In the genomic region with DNA sequence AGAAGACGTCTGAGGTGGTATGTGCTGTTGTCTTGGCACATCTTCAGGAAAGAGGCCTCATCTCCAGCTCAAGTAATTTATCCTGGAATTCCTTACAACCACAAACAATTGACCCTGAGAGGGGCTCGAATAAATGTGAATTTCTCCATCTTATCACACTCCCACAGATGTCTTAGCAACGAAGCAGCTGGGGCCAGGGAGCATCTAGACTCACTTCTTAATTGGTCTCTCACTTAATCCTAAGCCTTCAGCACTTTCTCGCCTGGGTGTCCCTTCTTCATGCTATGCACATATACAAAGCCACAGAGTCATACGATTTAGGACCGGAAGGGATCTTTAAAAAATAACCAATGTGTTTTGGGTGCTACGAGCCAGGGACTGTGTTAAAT, we compare ENCODE assay signal across 36 cellular contexts. TPM values are rescaled to one million over a fixed set of nuclear protein-coding genes. Genes with fewer than 3 reads are reported as not detected.
"Had no signal": no experiment of that assay in that cellular context is flagged by ENCODE, and none has a peak within 500 bp of the region (broad histone marks: within the 10 kb centered on the region; RNA-seq: fewer than 3 reads in every experiment).

No MANE protein-coding gene starts in this region.

- H3K36me3 ChIP-seq: adrenal gland, ascending aorta, breast epithelium, cardiac muscle cell, colonic mucosa, esophagus squamous epithelium had no signal

- ATAC-seq: activated CD4-positive, alpha-beta T cell treated with anti-CD3 and anti-CD28 coated beads for 36 hours; activated CD8-positive, alpha-beta memory T cell treated with anti-CD3 and anti-CD28 coated beads, Interleukin-2, amount 10 ng/mL, durations not matched to agents 7 days and 5 days; activated CD8-positive, alpha-beta T cell treated with anti-CD3 and anti-CD28 coated beads, Interleukin-2, amount 10 ng/mL, durations not matched to agents 7 days and 5 days; activated naive CD8-positive, alpha-beta T cell treated with anti-CD3 and anti-CD28 coated beads, Interleukin-2, amount 50 U/mL, for 24 hours had no signal

- H3K9me3 ChIP-seq: adrenal gland, ascending aorta, colonic mucosa had no signal

- H3K27me3 ChIP-seq: ascending aorta, cardiac muscle cell, colonic mucosa had no signal

- FAIRE-seq: endometrium, endothelial cell of umbilical vein, frontal cortex had no signal

- H3K4me3 ChIP-seq: adrenal gland, ascending aorta, breast epithelium, cardiac muscle cell, colonic mucosa, esophagus squamous epithelium had no signal

- H3K27ac ChIP-seq: adrenal gland, ascending aorta, breast epithelium, cardiac muscle cell, colonic mucosa, epithelial cell of prostate, esophagus squamous epithelium had no signal

- H3K4me1 ChIP-seq: adrenal gland, breast epithelium had no signal

- DNase-seq: activated CD4-positive, alpha-beta memory T cell treated with anti-CD3 and anti-CD28 coated beads for 36 hours; activated CD4-positive, alpha-beta T cell treated with anti-CD3 and anti-CD28 coated beads for 36 hours; activated CD4-positive, alpha-beta T cell treated with anti-CD3 and anti-CD28 coated beads, Interleukin-2, amount 10 ng/mL, durations not matched to agents 24 days and 14 days; activated CD4-positive, CD25-positive, alpha-beta regulatory T cell; activated CD4-positive, CD25-positive, alpha-beta regulatory T cell treated with anti-CD3 and anti-CD28 coated beads, Interleukin-2, amount 50 U/mL, for 72 hours; activated CD8-positive, alpha-beta memory T cell treated with anti-CD3 and anti-CD28 coated beads, Interleukin-2, amount 10 ng/mL, durations not matched to agents 7 days and 5 days; activated CD8-positive, alpha-beta memory T cell treated with anti-CD3 and anti-CD28 coated beads, Interleukin-2, amount 50 U/mL, for 4 hours; activated CD8-positive, alpha-beta T cell treated with anti-CD3 and anti-CD28 coated beads, Interleukin-2, amount 10 ng/mL, durations not matched to agents 7 days and 5 days; activated effector memory CD4-positive, alpha-beta T cell treated with anti-CD3 and anti-CD28 coated beads, Interleukin-2, amount 50 U/mL, for 16 hours; activated naive CD4-positive, alpha-beta T cell treated with anti-CD3 and anti-CD28 coated beads for 36 hours; activated naive CD8-positive, alpha-beta T cell treated with anti-CD3 and anti-CD28 coated beads for 36 hours; activated naive CD8-positive, alpha-beta T cell treated with anti-CD3 and anti-CD28 coated beads, Interleukin-2, amount 50 U/mL, for 24 hours; activated T-cell treated with anti-CD3 and anti-CD28 coated beads, Interleukin-2, amount 50 U/mL, for 1 hour; activated T-cell treated with anti-CD3 and anti-CD28 coated beads, Interleukin-2, amount 50 U/mL, for 48 hours; adrenal gland; central memory CD4-positive, alpha-beta T cell; cerebellar nuclear complex; colonic mucosa; effector CD8-positive, alpha-beta T cell; esophagus squamous epithelium; glutamatergic neuron; T-helper 2 cell had no signal

RNA-seq across cellular contexts. Expression of gene PCK1, which starts 27.1 kb away (rescaled TPM):
- total RNA-seq: activated CD4-positive, alpha-beta memory T cell treated with anti-CD3 and anti-CD28 coated beads for 36 hours; activated CD4-positive, alpha-beta T cell treated with anti-CD3 and anti-CD28 coated beads for 36 hours; activated CD4-positive, alpha-beta T cell treated with anti-CD3 and anti-CD28 coated beads, Interleukin-2, amount 10 ng/mL, durations not matched to agents 24 days and 14 days; activated CD8-positive, alpha-beta memory T cell treated with anti-CD3 and anti-CD28 coated beads for 36 hours; activated CD8-positive, alpha-beta memory T cell treated with anti-CD3 and anti-CD28 coated beads, Interleukin-2, amount 10 ng/mL, durations not matched to agents 7 days and 5 days; activated CD8-positive, alpha-beta T cell treated with anti-CD3 and anti-CD28 coated beads, Interleukin-2, amount 10 ng/mL, durations not matched to agents 7 days and 5 days; activated naive CD4-positive, alpha-beta T cell treated with anti-CD3 and anti-CD28 coated beads for 36 hours; activated naive CD8-positive, alpha-beta T cell treated with anti-CD3 and anti-CD28 coated beads for 36 hours; activated T-helper 1 cell treated with anti-CD3 and anti-CD28 coated beads, Interleukin-12 subunit alpha, Interleukin-12 subunit beta, Interleukin-2, Interleukin-4 antibody, amounts not matched to agents 30 ng/mL and 10 ng/mL and 1 ng/mL, durations not matched to agents 14 hours and 24 hours and 36 hours; activated T-helper 2 cell treated with anti-CD3 and anti-CD28 coated beads, Interferon-gamma antibody, Interleukin-2, Interleukin-4, amounts not matched to agents 10 μg/mL and 5 μg/mL and 100 μg/mL, durations not matched to agents 14 hours and 24 hours and 36 hours; dermis microvascular lymphatic vessel endothelial cell; endothelial cell of umbilical vein; fibroblast of villous mesenchyme; T-helper 1 cell treated with Interleukin-12 subunit alpha and Interleukin-12 subunit beta and Interleukin-4 antibody, amounts not matched to agents 30 ng/mL and 1 ng/mL, for 36 hours had no signal
- polyA plus RNA-seq: cardiac muscle cell, endothelial cell of umbilical vein, fibroblast of lung had no signal

RNA-seq across cellular contexts. Expression of gene ZBP1, which starts 32.2 kb away (rescaled TPM):
- total RNA-seq: ascending aorta, cardiac muscle cell, dermis microvascular lymphatic vessel endothelial cell, endothelial cell of umbilical vein, fibroblast of lung, fibroblast of villous mesenchyme, frontal cortex had no signal
- polyA plus RNA-seq: cardiac muscle cell, endothelial cell of umbilical vein, fibroblast of lung had no signal
